Comparison of ENCODE assay signal across 1 cellular context in the genomic region with DNA sequence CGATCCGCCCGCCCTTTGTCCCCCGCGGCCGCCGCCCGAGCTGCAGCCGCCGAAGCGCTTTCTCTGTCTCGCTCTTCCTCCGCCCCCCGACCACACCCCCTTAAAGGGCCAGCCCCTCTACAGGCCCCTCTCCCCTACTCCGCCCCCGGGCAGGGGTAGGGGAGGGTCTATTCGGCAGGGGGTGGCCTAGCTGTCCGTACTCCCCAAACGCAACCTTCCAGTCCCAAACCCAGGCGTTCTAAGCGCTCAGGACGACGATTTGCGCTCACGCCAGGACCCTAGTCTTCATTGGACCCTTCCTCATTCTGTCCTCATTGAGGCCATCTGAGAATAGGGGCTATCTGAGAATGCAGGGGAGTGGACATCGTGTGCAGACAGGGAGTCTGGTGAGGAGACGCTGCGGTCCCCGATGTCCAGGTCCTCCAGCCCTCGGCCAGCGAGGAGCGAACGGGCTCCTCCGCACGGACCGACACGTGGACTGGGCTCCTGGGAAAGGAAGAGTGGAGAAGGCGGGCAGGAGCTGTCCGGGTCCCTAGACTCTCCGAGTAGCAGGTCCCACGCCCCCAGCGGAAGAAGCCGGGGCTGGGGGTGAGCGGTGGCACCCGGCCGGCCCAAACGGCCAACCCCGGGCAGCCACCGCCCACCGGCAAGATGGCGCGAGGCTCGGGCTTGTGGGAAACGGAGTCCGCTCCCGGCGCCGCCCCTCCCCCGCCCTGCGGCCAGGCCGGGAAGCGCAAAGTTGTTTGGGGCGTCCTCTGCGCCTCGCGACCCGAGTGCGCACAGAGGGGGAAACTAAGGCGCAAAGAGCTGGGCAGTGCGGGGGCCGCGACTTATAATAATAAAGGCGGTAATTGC.
TF ChIP-seq lines count a peak whose summit lies in the region.

A gene with protein sequence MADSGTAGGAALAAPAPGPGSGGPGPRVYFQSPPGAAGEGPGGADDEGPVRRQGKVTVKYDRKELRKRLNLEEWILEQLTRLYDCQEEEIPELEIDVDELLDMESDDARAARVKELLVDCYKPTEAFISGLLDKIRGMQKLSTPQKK (minus strand): TSS at position 70 of the 855 bp plus-strand sequence. CDS start 270 bp downstream, outside the sequence.

TF ChIP-seq in H1, 55 proteins besides CTCF, POLR2A, EP300 and RAD21 (continued from another document):
- TF ChIP-seq, protein P1, sequence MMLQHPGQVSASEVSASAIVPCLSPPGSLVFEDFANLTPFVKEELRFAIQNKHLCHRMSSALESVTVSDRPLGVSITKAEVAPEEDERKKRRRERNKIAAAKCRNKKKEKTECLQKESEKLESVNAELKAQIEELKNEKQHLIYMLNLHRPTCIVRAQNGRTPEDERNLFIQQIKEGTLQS (IDR thresholded peaks at IDR 0.05; ENCODE audit: insufficient read depth, low read depth, low read length), result no peak
- TF ChIP-seq BRCA1 (IDR thresholded peaks at IDR 0.05; ENCODE audit: low read depth, low read length) (no peak), CHD1 (IDR thresholded peaks at IDR 0.05; ENCODE audit: low read depth, low read length) (no peak), POU5F1 (IDR thresholded peaks at IDR 0.05; ENCODE audit: low read depth, low read length) (no peak), KDM1A (IDR thresholded peaks at IDR 0.05; ENCODE audit: borderline replicate concordance, low read length) (no peak), TAF1 (IDR thresholded peaks at IDR 0.05; ENCODE audit: low read depth, low read length) (peak; percentile 45), POLR2AphosphoS5 (IDR thresholded peaks at IDR 0.05; ENCODE audit: low read depth, low read length) (no peak), TAF7 (optimal IDR thresholded peaks at IDR 0.05; ENCODE audit: borderline replicate concordance, low read depth, low read length) (no peak), SUZ12 (IDR thresholded peaks at IDR 0.05; ENCODE audit: low read length) (no peak), TEAD4 (IDR thresholded peaks at IDR 0.05; ENCODE audit: low read depth, low read length) (no peak), NRF1 (IDR thresholded peaks at IDR 0.05; ENCODE audit: low read depth, low read length) (no peak), RNF2 (IDR thresholded peaks at IDR 0.05; ENCODE audit: borderline replicate concordance, low read depth, low read length, missing control alignments, poor library complexity, severe bottlenecking) (no peak), PHF8 (conservative IDR thresholded peaks at IDR 0.05; ENCODE audit: low read depth, low read length) (0 out of 2 replicates have a peak, but pooled peaks have one; percentile 14), FOSL1 (IDR thresholded peaks at IDR 0.05; ENCODE audit: insufficient read depth, low read depth, low read length) (no peak), BCL11A (IDR thresholded peaks at IDR 0.05; ENCODE audit: low read depth in 2 of 2, low read length in 2 of 2) (no peak), CTBP2 (IDR thresholded peaks at IDR 0.05; ENCODE audit: borderline replicate concordance, insufficient read depth, insufficient read length, low read length) (no peak), HDAC2 (IDR thresholded peaks at IDR 0.05; ENCODE audit: borderline replicate concordance in 1 of 2, low read depth in 2 of 2, low read length in 2 of 2) (peak; percentile 38 to 66; a peak in 2 of 4 replicates), MAFK (IDR thresholded peaks at IDR 0.05; ENCODE audit: low read depth, low read length) (no peak), JUND (IDR thresholded peaks at IDR 0.05; ENCODE audit: low read length) (no peak), SP4 (IDR thresholded peaks at IDR 0.05; ENCODE audit: low read length) (no peak), HDAC6 (IDR thresholded peaks at IDR 0.05; ENCODE audit: low read depth, low read length) (no peak), SIX5 (IDR thresholded peaks at IDR 0.05; ENCODE audit: low read depth, low read length) (peak; percentile 57), ZNF274 (IDR thresholded peaks at IDR 0.05; ENCODE audit: borderline replicate concordance, extremely low read depth, low read length) (no peak), KDM5A (IDR thresholded peaks at IDR 0.05; ENCODE audit: low read length) (no peak), CBX5 (IDR thresholded peaks at IDR 0.05; ENCODE audit: low read depth, low read length) (no peak), CEBPB (IDR thresholded peaks at IDR 0.05; ENCODE audit: low read depth, low read length) (no peak), SIRT6 (IDR thresholded peaks at IDR 0.05; ENCODE audit: low read length) (no peak), BACH1 (IDR thresholded peaks at IDR 0.05; ENCODE audit: low read length) (no peak), SP2 (IDR thresholded peaks at IDR 0.05; ENCODE audit: low read length) (0 out of 2 replicates have a peak, but pooled peaks have one; percentile 4), SRF (IDR thresholded peaks at IDR 0.05; ENCODE audit: low read depth, low read length) (no peak), CBX8 (IDR thresholded peaks at IDR 0.05; ENCODE audit: borderline replicate concordance, low read depth, low read length) (no peak), JUN (IDR thresholded peaks at IDR 0.05; ENCODE audit: low read depth, low read length) (no peak), CREB1 (IDR thresholded peaks at IDR 0.05) (no peak; the same call in 1 of the 2 replicates), YY1 (IDR thresholded peaks at IDR 0.05; ENCODE audit: low read depth, low read length) (peak; percentile 98), TBP (IDR thresholded peaks at IDR 0.05; ENCODE audit: low read depth, low read length) (no peak), KDM4A (IDR thresholded peaks at IDR 0.05; ENCODE audit: low read depth, low read length, severe bottlenecking) (peak; percentile 64), SIN3A (conservative IDR thresholded peaks at IDR 0.05 in 1 of 2, IDR thresholded peaks at IDR 0.05 in 1 of 2; ENCODE audit: low read depth in 1 of 2, low read length in 2 of 2) (peak in 1 of 2 experiments; percentile 92; a peak in 2 of 4 replicates), SAP30 (IDR thresholded peaks at IDR 0.05; ENCODE audit: insufficient read depth, insufficient replicate concordance, low read length) (peak; percentile 99), RXRA (IDR thresholded peaks at IDR 0.05; ENCODE audit: insufficient read depth, low read depth, low read length) (no peak), ASH2L (IDR thresholded peaks at IDR 0.05; ENCODE audit: low read length) (peak; percentile 77), CHD2 (IDR thresholded peaks at IDR 0.05; ENCODE audit: low read length) (no peak), EGR1 (IDR thresholded peaks at IDR 0.05; ENCODE audit: borderline replicate concordance, low read depth, low read length) (0 out of 2 replicates have a peak, but pooled peaks have one; percentile 55), RFX5 (IDR thresholded peaks at IDR 0.05; ENCODE audit: borderline replicate concordance, low read depth, low read length) (no peak), GABPA (IDR thresholded peaks at IDR 0.05; ENCODE audit: borderline replicate concordance, insufficient read depth, low read length) (0 out of 2 replicates have a peak, but pooled peaks have one; percentile 19), GTF2F1 (IDR thresholded peaks at IDR 0.05; ENCODE audit: borderline replicate concordance, low read depth, low read length) (no peak), EZH2 (IDR thresholded peaks at IDR 0.05; ENCODE audit: low read depth, low read length, severe bottlenecking) (no peak)
- TF ChIP-seq, protein P2, sequence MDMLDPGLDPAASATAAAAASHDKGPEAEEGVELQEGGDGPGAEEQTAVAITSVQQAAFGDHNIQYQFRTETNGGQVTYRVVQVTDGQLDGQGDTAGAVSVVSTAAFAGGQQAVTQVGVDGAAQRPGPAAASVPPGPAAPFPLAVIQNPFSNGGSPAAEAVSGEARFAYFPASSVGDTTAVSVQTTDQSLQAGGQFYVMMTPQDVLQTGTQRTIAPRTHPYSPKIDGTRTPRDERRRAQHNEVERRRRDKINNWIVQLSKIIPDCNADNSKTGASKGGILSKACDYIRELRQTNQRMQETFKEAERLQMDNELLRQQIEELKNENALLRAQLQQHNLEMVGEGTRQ (IDR thresholded peaks at IDR 0.05; ENCODE audit: low read length), result no peak
- TF ChIP-seq, protein P3, sequence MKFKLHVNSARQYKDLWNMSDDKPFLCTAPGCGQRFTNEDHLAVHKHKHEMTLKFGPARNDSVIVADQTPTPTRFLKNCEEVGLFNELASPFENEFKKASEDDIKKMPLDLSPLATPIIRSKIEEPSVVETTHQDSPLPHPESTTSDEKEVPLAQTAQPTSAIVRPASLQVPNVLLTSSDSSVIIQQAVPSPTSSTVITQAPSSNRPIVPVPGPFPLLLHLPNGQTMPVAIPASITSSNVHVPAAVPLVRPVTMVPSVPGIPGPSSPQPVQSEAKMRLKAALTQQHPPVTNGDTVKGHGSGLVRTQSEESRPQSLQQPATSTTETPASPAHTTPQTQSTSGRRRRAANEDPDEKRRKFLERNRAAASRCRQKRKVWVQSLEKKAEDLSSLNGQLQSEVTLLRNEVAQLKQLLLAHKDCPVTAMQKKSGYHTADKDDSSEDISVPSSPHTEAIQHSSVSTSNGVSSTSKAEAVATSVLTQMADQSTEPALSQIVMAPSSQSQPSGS (IDR thresholded peaks at IDR 0.05; ENCODE audit: low read length), result no peak
- TF ChIP-seq, protein P4, sequence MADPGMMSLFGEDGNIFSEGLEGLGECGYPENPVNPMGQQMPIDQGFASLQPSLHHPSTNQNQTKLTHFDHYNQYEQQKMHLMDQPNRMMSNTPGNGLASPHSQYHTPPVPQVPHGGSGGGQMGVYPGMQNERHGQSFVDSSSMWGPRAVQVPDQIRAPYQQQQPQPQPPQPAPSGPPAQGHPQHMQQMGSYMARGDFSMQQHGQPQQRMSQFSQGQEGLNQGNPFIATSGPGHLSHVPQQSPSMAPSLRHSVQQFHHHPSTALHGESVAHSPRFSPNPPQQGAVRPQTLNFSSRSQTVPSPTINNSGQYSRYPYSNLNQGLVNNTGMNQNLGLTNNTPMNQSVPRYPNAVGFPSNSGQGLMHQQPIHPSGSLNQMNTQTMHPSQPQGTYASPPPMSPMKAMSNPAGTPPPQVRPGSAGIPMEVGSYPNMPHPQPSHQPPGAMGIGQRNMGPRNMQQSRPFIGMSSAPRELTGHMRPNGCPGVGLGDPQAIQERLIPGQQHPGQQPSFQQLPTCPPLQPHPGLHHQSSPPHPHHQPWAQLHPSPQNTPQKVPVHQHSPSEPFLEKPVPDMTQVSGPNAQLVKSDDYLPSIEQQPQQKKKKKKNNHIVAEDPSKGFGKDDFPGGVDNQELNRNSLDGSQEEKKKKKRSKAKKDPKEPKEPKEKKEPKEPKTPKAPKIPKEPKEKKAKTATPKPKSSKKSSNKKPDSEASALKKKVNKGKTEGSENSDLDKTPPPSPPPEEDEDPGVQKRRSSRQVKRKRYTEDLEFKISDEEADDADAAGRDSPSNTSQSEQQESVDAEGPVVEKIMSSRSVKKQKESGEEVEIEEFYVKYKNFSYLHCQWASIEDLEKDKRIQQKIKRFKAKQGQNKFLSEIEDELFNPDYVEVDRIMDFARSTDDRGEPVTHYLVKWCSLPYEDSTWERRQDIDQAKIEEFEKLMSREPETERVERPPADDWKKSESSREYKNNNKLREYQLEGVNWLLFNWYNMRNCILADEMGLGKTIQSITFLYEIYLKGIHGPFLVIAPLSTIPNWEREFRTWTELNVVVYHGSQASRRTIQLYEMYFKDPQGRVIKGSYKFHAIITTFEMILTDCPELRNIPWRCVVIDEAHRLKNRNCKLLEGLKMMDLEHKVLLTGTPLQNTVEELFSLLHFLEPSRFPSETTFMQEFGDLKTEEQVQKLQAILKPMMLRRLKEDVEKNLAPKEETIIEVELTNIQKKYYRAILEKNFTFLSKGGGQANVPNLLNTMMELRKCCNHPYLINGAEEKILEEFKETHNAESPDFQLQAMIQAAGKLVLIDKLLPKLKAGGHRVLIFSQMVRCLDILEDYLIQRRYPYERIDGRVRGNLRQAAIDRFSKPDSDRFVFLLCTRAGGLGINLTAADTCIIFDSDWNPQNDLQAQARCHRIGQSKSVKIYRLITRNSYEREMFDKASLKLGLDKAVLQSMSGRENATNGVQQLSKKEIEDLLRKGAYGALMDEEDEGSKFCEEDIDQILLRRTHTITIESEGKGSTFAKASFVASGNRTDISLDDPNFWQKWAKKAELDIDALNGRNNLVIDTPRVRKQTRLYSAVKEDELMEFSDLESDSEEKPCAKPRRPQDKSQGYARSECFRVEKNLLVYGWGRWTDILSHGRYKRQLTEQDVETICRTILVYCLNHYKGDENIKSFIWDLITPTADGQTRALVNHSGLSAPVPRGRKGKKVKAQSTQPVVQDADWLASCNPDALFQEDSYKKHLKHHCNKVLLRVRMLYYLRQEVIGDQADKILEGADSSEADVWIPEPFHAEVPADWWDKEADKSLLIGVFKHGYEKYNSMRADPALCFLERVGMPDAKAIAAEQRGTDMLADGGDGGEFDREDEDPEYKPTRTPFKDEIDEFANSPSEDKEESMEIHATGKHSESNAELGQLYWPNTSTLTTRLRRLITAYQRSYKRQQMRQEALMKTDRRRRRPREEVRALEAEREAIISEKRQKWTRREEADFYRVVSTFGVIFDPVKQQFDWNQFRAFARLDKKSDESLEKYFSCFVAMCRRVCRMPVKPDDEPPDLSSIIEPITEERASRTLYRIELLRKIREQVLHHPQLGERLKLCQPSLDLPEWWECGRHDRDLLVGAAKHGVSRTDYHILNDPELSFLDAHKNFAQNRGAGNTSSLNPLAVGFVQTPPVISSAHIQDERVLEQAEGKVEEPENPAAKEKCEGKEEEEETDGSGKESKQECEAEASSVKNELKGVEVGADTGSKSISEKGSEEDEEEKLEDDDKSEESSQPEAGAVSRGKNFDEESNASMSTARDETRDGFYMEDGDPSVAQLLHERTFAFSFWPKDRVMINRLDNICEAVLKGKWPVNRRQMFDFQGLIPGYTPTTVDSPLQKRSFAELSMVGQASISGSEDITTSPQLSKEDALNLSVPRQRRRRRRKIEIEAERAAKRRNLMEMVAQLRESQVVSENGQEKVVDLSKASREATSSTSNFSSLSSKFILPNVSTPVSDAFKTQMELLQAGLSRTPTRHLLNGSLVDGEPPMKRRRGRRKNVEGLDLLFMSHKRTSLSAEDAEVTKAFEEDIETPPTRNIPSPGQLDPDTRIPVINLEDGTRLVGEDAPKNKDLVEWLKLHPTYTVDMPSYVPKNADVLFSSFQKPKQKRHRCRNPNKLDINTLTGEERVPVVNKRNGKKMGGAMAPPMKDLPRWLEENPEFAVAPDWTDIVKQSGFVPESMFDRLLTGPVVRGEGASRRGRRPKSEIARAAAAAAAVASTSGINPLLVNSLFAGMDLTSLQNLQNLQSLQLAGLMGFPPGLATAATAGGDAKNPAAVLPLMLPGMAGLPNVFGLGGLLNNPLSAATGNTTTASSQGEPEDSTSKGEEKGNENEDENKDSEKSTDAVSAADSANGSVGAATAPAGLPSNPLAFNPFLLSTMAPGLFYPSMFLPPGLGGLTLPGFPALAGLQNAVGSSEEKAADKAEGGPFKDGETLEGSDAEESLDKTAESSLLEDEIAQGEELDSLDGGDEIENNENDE (IDR thresholded peaks at IDR 0.05; ENCODE audit: insufficient replicate concordance, low read length), result no peak
- TF ChIP-seq, protein P5, sequence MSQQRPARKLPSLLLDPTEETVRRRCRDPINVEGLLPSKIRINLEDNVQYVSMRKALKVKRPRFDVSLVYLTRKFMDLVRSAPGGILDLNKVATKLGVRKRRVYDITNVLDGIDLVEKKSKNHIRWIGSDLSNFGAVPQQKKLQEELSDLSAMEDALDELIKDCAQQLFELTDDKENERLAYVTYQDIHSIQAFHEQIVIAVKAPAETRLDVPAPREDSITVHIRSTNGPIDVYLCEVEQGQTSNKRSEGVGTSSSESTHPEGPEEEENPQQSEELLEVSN (IDR thresholded peaks at IDR 0.05), result peak; percentile 56; the same call in 1 of the 2 replicates
TF ChIP-seq in H1: peak in this region for 16.
